In the genomic region with DNA sequence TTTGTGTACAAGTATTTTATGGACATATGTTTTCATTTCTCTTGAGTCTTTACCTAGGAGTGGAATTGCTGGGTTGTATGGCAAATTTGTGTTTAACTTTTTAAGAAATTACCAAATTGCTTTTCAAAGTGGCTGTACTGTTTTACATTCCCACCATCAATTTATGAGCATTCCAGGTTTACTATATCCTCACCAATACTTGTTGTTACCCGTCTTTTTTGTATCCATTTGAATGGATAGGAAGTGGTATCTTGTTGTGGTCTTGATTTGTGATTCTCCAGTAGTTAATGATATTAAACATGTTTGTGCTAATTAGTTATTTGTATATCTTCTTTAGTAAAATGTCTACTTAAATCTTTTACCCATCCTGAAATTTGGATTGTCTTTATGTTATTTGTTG, we compare ENCODE assay signal across 5 cellular contexts.
A peak's percentile ranks its signal among the peaks of the same experiment; 100 is the strongest.
DNase-seq lines count a peak whose midpoint lies in the region; FAIRE-seq and TF ChIP-seq lines count a peak whose summit lies in the region.
"Not testable (repeated sequence)": the region's sequence is repeated elsewhere in the genome, so short reads cannot be mapped to it uniquely, and the experiment has no call there.

No MANE protein-coding gene starts in this region.

- H3K4me3 ChIP-seq in HEK293 (ENCODE audit: low read depth, low read length), result not testable (repeated sequence)

- not testable (repeated sequence) for H3K27ac ChIP-seq in HEK293 (ENCODE audit: extremely low read depth, low read depth, low read length)

- POLR2A ChIA-PET in HEK293 (lab: Yijun Ruan, JAX), result not testable (repeated sequence)

- TF ChIP-seq CTCF in D721Med (IDR thresholded peaks at IDR 0.05; ENCODE audit: insufficient read depth, missing control alignments); HEK293 (tag by site-specific recombination; IDR thresholded peaks at IDR 0.05): not testable (repeated sequence)

- not testable (repeated sequence) for H3K36me3 ChIP-seq in HEK293 (ENCODE audit: control insufficient read depth in 2 of 2, insufficient read depth in 1 of 2, low read length in 2 of 2)

- H3K4me1 ChIP-seq in HEK293 (ENCODE audit: control insufficient read depth, insufficient read depth, low read length), result not testable (repeated sequence)

- H3K9me3 ChIP-seq in HEK293 (ENCODE audit: control insufficient read depth, insufficient read depth, low read depth, low read length), result not testable (repeated sequence)

- FAIRE-seq in D721Med (lab: Jason Lieb, UNC) (peak; percentile 25), endometrium (lab: Jason Lieb, UNC) (peak; percentile 12), islet of Langerhans (lab: Jason Lieb, UNC) (peak; percentile 75), urothelium cell line (lab: Jason Lieb, UNC) (peak; percentile 96)

- DNase-seq in D721Med (ENCODE audit: insufficient read length, low spot score); urothelium cell line (ENCODE audit: low spot score): not testable (repeated sequence)

- CTCF ChIA-PET in HEK293 (lab: Yijun Ruan, JAX), result not testable (repeated sequence)

TF ChIP-seq in HEK293, 187 proteins besides CTCF, POLR2A, EP300 and RAD21:
- TF ChIP-seq ZNF184 (tag by site-specific recombination; IDR thresholded peaks at IDR 0.05), result peak; percentile 97
